In the genomic region with DNA sequence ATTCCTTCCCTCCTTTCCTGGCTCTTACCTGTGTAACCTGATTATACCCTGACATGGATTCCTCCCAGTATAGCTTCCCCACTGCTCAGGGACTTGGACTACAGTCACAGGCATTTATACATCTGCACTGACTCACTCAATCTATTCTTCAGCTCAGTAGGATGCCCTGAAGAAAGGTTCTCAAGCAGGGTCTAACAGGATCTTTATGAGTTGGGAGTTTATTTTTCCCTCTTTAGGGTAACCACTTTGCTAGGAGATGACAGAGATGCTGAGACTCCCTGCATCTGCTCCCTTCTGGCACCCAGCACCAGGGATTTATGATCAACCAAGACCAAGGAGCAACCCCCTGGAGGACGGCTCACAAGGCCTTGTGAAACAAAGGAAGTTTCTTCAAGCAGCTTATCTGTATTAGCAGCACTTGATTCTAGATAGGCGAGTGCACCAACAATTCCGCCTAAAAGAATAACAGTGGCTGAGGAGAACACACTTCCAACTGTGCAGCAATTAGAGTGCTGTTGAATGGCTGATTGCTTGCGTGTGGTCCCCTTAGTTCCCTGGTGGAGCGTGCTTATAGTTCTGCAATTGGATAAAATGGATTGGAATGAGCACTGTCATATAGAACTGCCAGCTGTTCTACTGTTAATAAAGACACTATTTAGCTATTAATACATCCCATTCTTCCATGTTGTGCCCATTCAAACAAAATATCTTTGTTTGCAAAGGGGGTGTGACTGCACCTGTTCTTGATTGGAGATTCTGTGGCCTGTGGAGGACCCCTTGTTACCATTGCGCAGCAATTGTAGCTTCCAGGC, we compare ENCODE assay signal across 2 cellular contexts.
TF ChIP-seq lines count a peak whose summit lies in the region.

No MANE protein-coding gene starts in this region.

TF ChIP-seq in H1, 55 proteins besides CTCF, POLR2A, EP300 and RAD21:
- TF ChIP-seq TCF12 (IDR thresholded peaks at IDR 0.05; ENCODE audit: low read depth, low read length) (no peak), RNF2 (IDR thresholded peaks at IDR 0.05; ENCODE audit: borderline replicate concordance, low read depth, low read length, missing control alignments, poor library complexity, severe bottlenecking) (no peak), SUZ12 (IDR thresholded peaks at IDR 0.05; ENCODE audit: low read length) (no peak), BCL11A (IDR thresholded peaks at IDR 0.05; ENCODE audit: low read depth in 2 of 2, low read length in 2 of 2) (peak in 1 of 2 experiments; percentile 31), JUND (IDR thresholded peaks at IDR 0.05; ENCODE audit: low read length) (peak; percentile 55; the same call in 1 of the 2 replicates), NANOG (IDR thresholded peaks at IDR 0.05; ENCODE audit: insufficient read depth, low read depth, low read length, poor library complexity, severe bottlenecking) (peak; percentile 98), ASH2L (IDR thresholded peaks at IDR 0.05; ENCODE audit: low read length) (peak; percentile 34), YY1 (IDR thresholded peaks at IDR 0.05; ENCODE audit: low read depth, low read length) (0 out of 2 replicates have a peak, but pooled peaks have one; percentile 36), ZNF274 (IDR thresholded peaks at IDR 0.05; ENCODE audit: borderline replicate concordance, extremely low read depth, low read length) (no peak), KDM4A (IDR thresholded peaks at IDR 0.05; ENCODE audit: low read depth, low read length, severe bottlenecking) (no peak)

TF ChIP-seq in neural cell, 6 proteins besides CTCF, POLR2A, EP300 and RAD21:
- TF ChIP-seq SMC3 (conservative IDR thresholded peaks at IDR 0.05; ENCODE audit: poor library complexity) = no peak
- peak; percentile 20 for TF ChIP-seq REST (IDR thresholded peaks at IDR 0.05; ENCODE audit: borderline replicate concordance)
